8 cellular contexts compared by ENCODE assay signal in genomic region chr22:19109198-19110063, GRCh38. TPM values are rescaled to one million over a fixed set of nuclear protein-coding genes. Genes with fewer than 3 reads are reported as not detected.
DNase-seq lines count a peak whose midpoint lies in the region; ATAC-seq and TF ChIP-seq lines count a peak whose summit lies in the region.

No MANE protein-coding gene starts in this region.

- H3K9me3 ChIP-seq in right atrium auricular region (no peaks in the 10 kb centered on the region), mucosa of descending colon (no peaks in the 10 kb centered on the region), neuronal stem cell (replicated peaks in 1 of 2; ENCODE audit: control insufficient read depth in 2 of 2, insufficient read depth in 1 of 2, low read depth in 1 of 2, low read length in 2 of 2) (no peaks in the 10 kb centered on the region)

- no peak overlapping the region for H3K9ac ChIP-seq in neuronal stem cell (ENCODE audit: low read depth, low read length, poor library complexity)

- no peak overlapping the region for H3K23ac ChIP-seq in neuronal stem cell (ENCODE audit: low read depth, low read length, poor library complexity)

- no CpG with 5 or more reads among the region's 7 CpGs for WGBS in neuronal stem cell (ENCODE audit: extremely low coverage in 2 of 2, insufficient read length in 2 of 2, insufficient replicate concordance in 1 of 2), 2 donors

- H3K18ac ChIP-seq in neuronal stem cell (ENCODE audit: low read length), result no peak overlapping the region

- peaks cover 78 to 80% (median 79%) of the 10 kb centered on the region in 3 donors for H3K4me1 Mint-ChIP-seq in T-cell
- H3K4me1 Mint-ChIP-seq in central memory CD8-positive, alpha-beta T cell, result peaks cover 64% of the 10 kb centered on the region

- H4K91ac ChIP-seq in neuronal stem cell (ENCODE audit: low read depth, low read length, poor library complexity), result no peak overlapping the region

- H3K79me1 ChIP-seq in neuronal stem cell (ENCODE audit: low read depth, low read length), result peaks cover 18% of the 10 kb centered on the region

- H3K4me1 ChIP-seq in right atrium auricular region (peaks cover 0 to 56% of the 10 kb centered on the region in 2 donors), mucosa of descending colon (ENCODE audit: low read depth) (peaks cover 23% of the 10 kb centered on the region), neuronal stem cell (ENCODE audit: control insufficient read depth in 2 of 2, insufficient read depth in 1 of 2, low read depth in 1 of 2, low read length in 2 of 2) (peaks cover 3 to 15% of the 10 kb centered on the region in 2 donors)

- no peak overlapping the region for H2BK15ac ChIP-seq in neuronal stem cell (ENCODE audit: low read length)

- H2AFZ ChIP-seq in neuronal stem cell (ENCODE audit: low read length), result no peak overlapping the region

- no peak overlapping the region for H3K4ac ChIP-seq in neuronal stem cell (ENCODE audit: low read length)

- H3K4me3 Mint-ChIP-seq in T-cell, result peak overlapping the region; percentile 76 to 80 (median 76)
- H3K4me3 Mint-ChIP-seq in central memory CD8-positive, alpha-beta T cell, result peak overlapping the region; percentile 64

- TF ChIP-seq CTCF in right atrium auricular region (IDR thresholded peaks at IDR 0.05), result no peak
- TF ChIP-seq CTCF in mucosa of descending colon (IDR thresholded peaks at IDR 0.05), result no peak

- peaks cover 6% of the 10 kb centered on the region for H3K36me3 Mint-ChIP-seq in T-cell
- H3K36me3 Mint-ChIP-seq in central memory CD8-positive, alpha-beta T cell (ENCODE audit: insufficient read depth), result peaks cover 16% of the 10 kb centered on the region

- H2AK5ac ChIP-seq in neuronal stem cell (ENCODE audit: low read depth, low read length), result no peak overlapping the region

- peak overlapping the region; percentile 99 for H3K27ac Mint-ChIP-seq in T-cell
- H3K27ac Mint-ChIP-seq in central memory CD8-positive, alpha-beta T cell (ENCODE audit: low read depth), result peak overlapping the region; percentile 82

- intact Hi-C loops in Right ventricle myocardium inferior (cut with DNase I), result no loop called here
- intact Hi-C loops in mucosa of descending colon (cut with DNase I, micrococcal nuclease), result no loop called here

- no peak overlapping the region for H2BK120ac ChIP-seq in neuronal stem cell (ENCODE audit: low read depth, low read length)

- H3K4me2 ChIP-seq in neuronal stem cell (ENCODE audit: insufficient read depth, low read length, poor library complexity, severe bottlenecking), result no peak overlapping the region

- CTCF ChIA-PET in T-cell (lab: Charles Lee), result no interaction called here

- H3K27me3 ChIP-seq in right atrium auricular region, result no peaks in the 10 kb centered on the region
- no peaks in the 10 kb centered on the region for H3K27me3 ChIP-seq in neuronal stem cell (ENCODE audit: control insufficient read depth in 3 of 3, insufficient read depth in 3 of 3, low read depth in 1 of 3, low read length in 3 of 3)

- H3K4me3 ChIP-seq in right atrium auricular region (no peak overlapping the region), mucosa of descending colon (no peak overlapping the region), neuronal stem cell (ENCODE audit: low read length in 2 of 2) (no peak overlapping the region)

- no peaks in the 10 kb centered on the region for H3K9me3 Mint-ChIP-seq in T-cell
- H3K9me3 Mint-ChIP-seq in central memory CD8-positive, alpha-beta T cell, result no peaks in the 10 kb centered on the region

- no peak overlapping the region for H4K8ac ChIP-seq in neuronal stem cell (ENCODE audit: low read depth, low read length)

- no peak overlapping the region for H2BK5ac ChIP-seq in neuronal stem cell (ENCODE audit: low read length)

- DNase-seq in Right ventricle myocardium inferior (ENCODE audit: missing footprints) (no peak), right atrium auricular region (ENCODE audit: low spot score) (no peak), T-cell (peak in 32 of 34 experiments; percentile 27 to 80 (median 57)), mucosa of descending colon (peak in 1 of 3 donors; percentile 44), neuronal stem cell (ENCODE audit: low spot score) (no peak), HK-2 (ENCODE audit: unreplicated experiment) (no peak)
- DNase-seq in central memory CD8-positive, alpha-beta T cell (ENCODE audit: low spot score in 2 of 2), result peak in 1 of 2 donors; percentile 32

- no peak overlapping the region for H3K27ac ChIP-seq in right atrium auricular region
- no peak overlapping the region for H3K27ac ChIP-seq in neuronal stem cell (replicated peaks; ENCODE audit: low read length)

- POLR2A ChIA-PET in T-cell (lab: Charles Lee), result no interaction called here

- no peak overlapping the region for H2BK12ac ChIP-seq in neuronal stem cell (ENCODE audit: low read length)

- no peak overlapping the region for H3K14ac ChIP-seq in neuronal stem cell (ENCODE audit: low read length)

- H3K27me3 Mint-ChIP-seq in T-cell, result no peaks in the 10 kb centered on the region
- H3K27me3 Mint-ChIP-seq in central memory CD8-positive, alpha-beta T cell, result no peaks in the 10 kb centered on the region

- H3K36me3 ChIP-seq in right atrium auricular region (no peaks in the 10 kb centered on the region), mucosa of descending colon (ENCODE audit: low read depth) (no peaks in the 10 kb centered on the region), neuronal stem cell (replicated peaks in 1 of 2; ENCODE audit: control insufficient read depth in 2 of 2, insufficient read depth in 2 of 2, low read length in 2 of 2) (peaks cover 0 to 30% of the 10 kb centered on the region in 2 donors)

- ATAC-seq in Right ventricle myocardium inferior (peak; percentile 70), HG03175 (IDR thresholded peaks at IDR 0.05; ENCODE audit: unreplicated experiment) (peak; percentile 86), T-cell (replicated peaks in 1 of 4) (peak; percentile 88 to 93 (median 92)), mucosa of descending colon (peak; percentile 92)
- peak; percentile 91 for ATAC-seq in central memory CD8-positive, alpha-beta T cell (replicated peaks; ENCODE audit: extremely low read depth, poor library complexity, severe bottlenecking)

RNA-seq across cellular contexts. Expression of gene DGCR2, which starts 12.8 kb away (rescaled TPM):
- total RNA-seq in Right ventricle myocardium inferior (29.9 TPM), right atrium auricular region (10 to 100 TPM; 32.8 to 48.1 TPM), T-cell (10 to 100 TPM; 50.9 to 79.2 (median 71.5) TPM), mucosa of descending colon (100 to 1,000 TPM in 1 of 3 donors, 10 to 100 TPM in 2; 68.4 to 100 (median 79.8) TPM)
- polyA plus RNA-seq in neuronal stem cell (2013, experiment 1 of 2), result 31.2 TPM
- polyA plus RNA-seq in neuronal stem cell (2013, experiment 2 of 2), result 31.1 TPM

RNA-seq across cellular contexts. Expression of gene TSSK2, which starts 21.7 kb away (rescaled TPM):
- total RNA-seq in Right ventricle myocardium inferior, result not detected
- not detected for total RNA-seq in right atrium auricular region
- under 1 TPM in 1 of 5 donors, not detected in 4; 0.37 TPM for total RNA-seq in T-cell
- total RNA-seq in mucosa of descending colon, result not detected
- not detected for polyA plus RNA-seq in neuronal stem cell (2013, experiment 1 of 2)
- polyA plus RNA-seq in neuronal stem cell (2013, experiment 2 of 2), result not detected

RNA-seq across cellular contexts. Expression of gene ESS2, which starts 35.0 kb away (rescaled TPM):
- total RNA-seq in Right ventricle myocardium inferior (8.8 TPM), right atrium auricular region (10 to 100 TPM in 1 of 2 donors, 1 to 10 TPM in 1; 8.5 to 12.0 TPM), T-cell (10 to 100 TPM; 20.9 to 40.4 (median 22.9) TPM), mucosa of descending colon (10 to 100 TPM; 10.2 to 18.1 (median 11.0) TPM)
- polyA plus RNA-seq in neuronal stem cell (2013, experiment 1 of 2), result 9.2 TPM
- 9.2 TPM for polyA plus RNA-seq in neuronal stem cell (2013, experiment 2 of 2)

RNA-seq across cellular contexts. Expression of gene GSC2, which starts 40.7 kb away (rescaled TPM):
- total RNA-seq in Right ventricle myocardium inferior (not detected), right atrium auricular region (not detected), T-cell (not detected), mucosa of descending colon (not detected)
- not detected for polyA plus RNA-seq in neuronal stem cell (2013, experiment 1 of 2)
- polyA plus RNA-seq in neuronal stem cell (2013, experiment 2 of 2), result not detected

Comparison
In these comparisons a context has a peak if more than half of its experiments do, and no peak if none do; other contexts are left out.
1. DNase-seq: peak in T-cell (32 of 34); none in Right ventricle myocardium inferior (single experiment), right atrium auricular region (single experiment), neuronal stem cell (single experiment) and HK-2 (single experiment).
2. Peak in every context shown above with its lines, with median percentiles within 50 percentile points of each other: ATAC-seq.